ENCODE assay signal across 24 cellular contexts in the genomic region with DNA sequence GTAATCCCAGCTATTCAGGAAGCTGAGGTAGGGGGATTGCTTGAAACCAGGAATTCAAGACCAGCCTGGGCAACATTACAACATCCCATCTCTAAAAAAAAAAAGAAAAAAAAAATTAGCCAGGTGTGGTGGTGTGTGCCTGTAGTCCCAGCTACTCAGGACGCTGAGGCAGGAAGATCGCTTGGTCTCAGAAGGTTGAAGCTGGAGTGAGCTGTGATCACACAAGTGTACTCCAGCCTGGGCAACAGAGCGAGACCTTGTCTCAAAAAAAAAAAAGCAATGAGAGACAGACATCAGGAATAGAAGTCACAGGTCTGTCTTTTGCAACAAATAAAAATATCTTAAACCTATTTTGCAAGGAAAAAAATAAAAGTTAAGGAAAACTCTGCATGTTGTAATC. TPM values are rescaled to one million over a fixed set of nuclear protein-coding genes. Genes with fewer than 3 reads are reported as not detected.
"Had no signal": no experiment of that assay in that cellular context is flagged by ENCODE, and none has a peak within 500 bp of the region (broad histone marks: within the 10 kb centered on the region; RNA-seq: fewer than 3 reads in every experiment).

No MANE protein-coding gene starts in this region.

- H3K4me3 ChIP-seq: Peyer's patch, SJCRH30 had no signal

- H3K9me3 ChIP-seq: SJCRH30 had no signal

- H3K27me3 ChIP-seq: Peyer's patch, SJCRH30 had no signal

- H3K4me1 ChIP-seq: Peyer's patch, SJCRH30 had no signal

- ATAC-seq: PC-3, Right ventricle myocardium inferior, SK-N-SH treated with all-trans-retinoic acid at 6 μM for 48 hours had no signal

- DNase-seq: KBM-7, MV-4-11, NCI-H1048, NCI-H1105, NCI-H1417 treated with DMSO at 0.1 percent for 48 hours, NCI-H146, NCI-H1694 treated with DMSO at 0.1 percent for 48 hours, NCI-H1930, NCI-H2081, NCI-H2107, NCI-H2227 treated with DMSO at 0.1 percent for 48 hours, NCI-H524, NCI-H69, NCI-H774, PC-3, Peyer's patch, SHP77 treated with DMSO at 0.1 percent for 48 hours, SJCRH30, T-helper 1 cell had no signal

- H3K27ac ChIP-seq: HL-60, Peyer's patch, SJCRH30 had no signal

RNA-seq across cellular contexts. Expression of gene NWD1, which starts 35.4 kb away (rescaled TPM):
- total RNA-seq: LHCN-M2, Right ventricle myocardium inferior, RPMI7951, SJCRH30 had no signal
